8 cellular contexts compared by ENCODE assay signal in genomic region chr9:4984571-4985375, GRCh38. TPM values are rescaled to one million over a fixed set of nuclear protein-coding genes. Genes with fewer than 3 reads are reported as not detected.
DNase-seq lines count a peak whose midpoint lies in the region; ATAC-seq lines count a peak whose summit lies in the region.

Gene JAK2 (plus strand): TSS chr9:4985272. CDS start chr9:5021988, 36,716 bp downstream.

- POLR2A ChIA-PET in activated CD8-positive, alpha-beta T cell treated with anti-CD3 and anti-CD28 coated beads, Interleukin-2, amount 10 ng/mL, durations not matched to agents 7 days and 5 days (lab: Charles Lee), result interaction anchor here (0.7 to 2.7 kb wide), 17 partner anchors 10 to 644 kb away, joined by 3 to 58 read pairs (median 6); partner anchors contain the start of genes AK3, CD274, RCL1 and RIC1

- peak within 1 kb of the TSS; percentile 96 to 98 for H3K14ac ChIP-seq in mesenchymal stem cell (ENCODE audit: low read length in 2 of 2)

- H3K27ac ChIP-seq in CD4-positive, CD25-positive, alpha-beta regulatory T cell (ENCODE audit: insufficient read depth, low read length, poor library complexity, severe bottlenecking), result peak within 1 kb of the TSS; percentile 79
- H3K27ac ChIP-seq in mesenchymal stem cell (ENCODE audit: low read length, poor library complexity, severe bottlenecking), result peak within 1 kb of the TSS; percentile 99

- H2BK5ac ChIP-seq in mesenchymal stem cell (ENCODE audit: low read depth, low read length, poor library complexity, severe bottlenecking), result peak within 1 kb of the TSS; percentile 93

- H2AFZ ChIP-seq in mesenchymal stem cell (ENCODE audit: low read depth, low read length), result peak within 1 kb of the TSS; percentile 83

- peak within 1 kb of the TSS; percentile 95 for H3K9ac ChIP-seq in mesenchymal stem cell (ENCODE audit: low read length)

- no peaks in the 10 kb centered on the region for H3K9me3 ChIP-seq in CD4-positive, CD25-positive, alpha-beta regulatory T cell (ENCODE audit: control insufficient read depth in 2 of 2, low read length in 2 of 2)
- H3K9me3 ChIP-seq in mesenchymal stem cell (ENCODE audit: control insufficient read depth, low read length), result no peaks in the 10 kb centered on the region

- CTCF ChIA-PET in activated CD8-positive, alpha-beta T cell treated with anti-CD3 and anti-CD28 coated beads, Interleukin-2, amount 10 ng/mL, durations not matched to agents 7 days and 5 days (lab: Charles Lee), result interaction anchor here (0.6 to 10.3 kb wide), 12 partner anchors 11 to 454 kb away, joined by 3 to 89 read pairs (median 7); partner anchors contain the start of gene RCL1

- peak within 1 kb of the TSS; percentile 98 for H4K91ac ChIP-seq in mesenchymal stem cell (ENCODE audit: low read length)

- H3K4me3 ChIP-seq in CD4-positive, CD25-positive, alpha-beta regulatory T cell (ENCODE audit: low read depth, low read length), result peak within 1 kb of the TSS; percentile 89
- peak within 1 kb of the TSS; percentile 92 for H3K4me3 ChIP-seq in mesenchymal stem cell (ENCODE audit: insufficient read depth in 1 of 2, low read depth in 1 of 2, low read length in 2 of 2)

- H3K27me3 Mint-ChIP-seq in CD4-positive, CD25-positive, alpha-beta regulatory T cell, result peaks cover 1% of the 10 kb centered on the region
- no peaks in the 10 kb centered on the region for H3K27me3 Mint-ChIP-seq in activated CD8-positive, alpha-beta T cell treated with anti-CD3 and anti-CD28 coated beads, Interleukin-2, amount 10 ng/mL, durations not matched to agents 7 days and 5 days (ENCODE audit: low read depth)

- peak within 1 kb of the TSS; percentile 88 to 98 (median 89) for H3K27ac Mint-ChIP-seq in CD4-positive, CD25-positive, alpha-beta regulatory T cell
- H3K27ac Mint-ChIP-seq in activated CD8-positive, alpha-beta T cell treated with anti-CD3 and anti-CD28 coated beads, Interleukin-2, amount 10 ng/mL, durations not matched to agents 7 days and 5 days, result peak within 1 kb of the TSS; percentile 97

- no peaks in the 10 kb centered on the region for H3K27me3 ChIP-seq in CD4-positive, CD25-positive, alpha-beta regulatory T cell (ENCODE audit: control insufficient read depth, insufficient read depth, low read length)
- H3K27me3 ChIP-seq in mesenchymal stem cell (ENCODE audit: control insufficient read depth in 1 of 2, insufficient read depth in 1 of 2, low read length in 2 of 2), result no peaks in the 10 kb centered on the region

- H3K36me3 ChIP-seq in CD4-positive, CD25-positive, alpha-beta regulatory T cell (ENCODE audit: control insufficient read depth, insufficient read depth, low read length), result no peaks in the 10 kb centered on the region
- H3K36me3 ChIP-seq in mesenchymal stem cell (ENCODE audit: control insufficient read depth in 1 of 2, insufficient read depth in 2 of 2, low read depth in 1 of 2, low read length in 2 of 2), result peaks cover 0 to 12% of the 10 kb centered on the region in 2 experiments

- peak within 1 kb of the TSS; percentile 91 to 96 (median 94) for H3K4me3 Mint-ChIP-seq in CD4-positive, CD25-positive, alpha-beta regulatory T cell
- H3K4me3 Mint-ChIP-seq in activated CD8-positive, alpha-beta T cell treated with anti-CD3 and anti-CD28 coated beads, Interleukin-2, amount 10 ng/mL, durations not matched to agents 7 days and 5 days, result peak within 1 kb of the TSS; percentile 96

- H3K4ac ChIP-seq in mesenchymal stem cell (ENCODE audit: low read depth in 1 of 2, low read length in 2 of 2), result peak within 1 kb of the TSS; percentile 90 to 93

- peak; percentile 75 to 92 (median 80) for DNase-seq in CD4-positive, CD25-positive, alpha-beta regulatory T cell
- peak; percentile 86 for DNase-seq in NCI-H82 (lab: John Stamatoyannopoulos, UW)
- DNase-seq in activated CD8-positive, alpha-beta T cell treated with anti-CD3 and anti-CD28 coated beads, Interleukin-2, amount 10 ng/mL, durations not matched to agents 7 days and 5 days, result peak; percentile 93
- peak; percentile 65 for DNase-seq in effector CD4-positive, alpha-beta T cell
- DNase-seq in mesenchymal stem cell, result peak; percentile 96
- peak; percentile 75 for DNase-seq in stimulated activated CD8-positive, alpha-beta memory T cell treated with anti-CD3 and anti-CD28 coated beads, Interleukin-12 subunit alpha, Interleukin-12 subunit beta, amount 100 ng/mL, for 4 hours (ENCODE audit: low read depth)

- H3K9me3 Mint-ChIP-seq in CD4-positive, CD25-positive, alpha-beta regulatory T cell, result no peaks in the 10 kb centered on the region
- no peaks in the 10 kb centered on the region for H3K9me3 Mint-ChIP-seq in activated CD8-positive, alpha-beta T cell treated with anti-CD3 and anti-CD28 coated beads, Interleukin-2, amount 10 ng/mL, durations not matched to agents 7 days and 5 days (ENCODE audit: insufficient read depth)

- peak within 1 kb of the TSS; percentile 82 to 96 for H2BK12ac ChIP-seq in mesenchymal stem cell (ENCODE audit: low read length in 2 of 2)

- no peak within 1 kb of the TSS for H2AK5ac ChIP-seq in mesenchymal stem cell (ENCODE audit: low read length, severe bottlenecking)

- no peaks in the 10 kb centered on the region for H3K36me3 Mint-ChIP-seq in CD4-positive, CD25-positive, alpha-beta regulatory T cell
- peaks cover 12% of the 10 kb centered on the region for H3K36me3 Mint-ChIP-seq in activated CD8-positive, alpha-beta T cell treated with anti-CD3 and anti-CD28 coated beads, Interleukin-2, amount 10 ng/mL, durations not matched to agents 7 days and 5 days (ENCODE audit: low read depth)

- H3K4me2 ChIP-seq in mesenchymal stem cell (ENCODE audit: low read length, poor library complexity, severe bottlenecking), result peak within 1 kb of the TSS; percentile 97

- H3K23ac ChIP-seq in mesenchymal stem cell (ENCODE audit: low read length in 2 of 2), result peak within 1 kb of the TSS in 1 of 2 experiments; percentile 95

- peak within 1 kb of the TSS; percentile 99 for H2BK120ac ChIP-seq in mesenchymal stem cell (ENCODE audit: low read depth, low read length)

- peak; percentile 84 to 86 for ATAC-seq in CD4-positive, CD25-positive, alpha-beta regulatory T cell (ENCODE audit: low read depth in 2 of 2)
- ATAC-seq in GM19351 (IDR thresholded peaks at IDR 0.05; ENCODE audit: unreplicated experiment) (peak; percentile 56), HG03521 (IDR thresholded peaks at IDR 0.05; ENCODE audit: unreplicated experiment) (peak; percentile 60)
- ATAC-seq in activated CD8-positive, alpha-beta T cell treated with anti-CD3 and anti-CD28 coated beads, Interleukin-2, amount 10 ng/mL, durations not matched to agents 7 days and 5 days, result peak; percentile 88

- H3K4me1 Mint-ChIP-seq in CD4-positive, CD25-positive, alpha-beta regulatory T cell, result peaks cover 15 to 30% (median 17%) of the 10 kb centered on the region in 4 donors
- peaks cover 48% of the 10 kb centered on the region for H3K4me1 Mint-ChIP-seq in activated CD8-positive, alpha-beta T cell treated with anti-CD3 and anti-CD28 coated beads, Interleukin-2, amount 10 ng/mL, durations not matched to agents 7 days and 5 days (ENCODE audit: low read depth)

- peaks cover 3% of the 10 kb centered on the region for H3K79me1 ChIP-seq in mesenchymal stem cell (replicated peaks; ENCODE audit: low read length, poor library complexity, severe bottlenecking)

- H2BK15ac ChIP-seq in mesenchymal stem cell (ENCODE audit: low read depth, poor library complexity, severe bottlenecking), result peak within 1 kb of the TSS; percentile 92

- WGBS in mesenchymal stem cell, result under 1% methylated on average over 63 of the region's 88 CpGs

- peak within 1 kb of the TSS; percentile 99 for H4K8ac ChIP-seq in mesenchymal stem cell (ENCODE audit: low read length)

- peak within 1 kb of the TSS; percentile 98 to 99 for H3K18ac ChIP-seq in mesenchymal stem cell (ENCODE audit: low read depth in 1 of 2, low read length in 2 of 2)

- peaks cover 43% of the 10 kb centered on the region for H3K4me1 ChIP-seq in CD4-positive, CD25-positive, alpha-beta regulatory T cell (ENCODE audit: control insufficient read depth, insufficient read depth, low read length, poor library complexity, severe bottlenecking)
- peaks cover 2% of the 10 kb centered on the region for H3K4me1 ChIP-seq in mesenchymal stem cell (ENCODE audit: control insufficient read depth, insufficient read depth, low read depth, low read length)

RNA-seq across cellular contexts. Expression of gene JAK2, which starts in this region (rescaled TPM):
- total RNA-seq in CD4-positive, CD25-positive, alpha-beta regulatory T cell, result 19.5 TPM
- polyA plus RNA-seq in CD4-positive, CD25-positive, alpha-beta regulatory T cell, result 1 to 10 TPM; 6.8 to 8.5 (median 6.8) TPM
- 10 to 100 TPM; 25.7 to 27.2 TPM for total RNA-seq in activated CD8-positive, alpha-beta T cell treated with anti-CD3 and anti-CD28 coated beads, Interleukin-2, amount 10 ng/mL, durations not matched to agents 7 days and 5 days
- polyA plus RNA-seq in mesenchymal stem cell (2013, experiment 1 of 2), result 6.6 TPM
- polyA plus RNA-seq in mesenchymal stem cell (2013, experiment 2 of 2), result 6.4 TPM

Comparison
In these comparisons a context has a peak if more than half of its experiments do, and no peak if none do; other contexts are left out.
1. Peak in every context shown above with its lines: DNase-seq, ATAC-seq, H3K4me3 ChIP-seq and H3K27ac ChIP-seq.